In the genomic region with DNA sequence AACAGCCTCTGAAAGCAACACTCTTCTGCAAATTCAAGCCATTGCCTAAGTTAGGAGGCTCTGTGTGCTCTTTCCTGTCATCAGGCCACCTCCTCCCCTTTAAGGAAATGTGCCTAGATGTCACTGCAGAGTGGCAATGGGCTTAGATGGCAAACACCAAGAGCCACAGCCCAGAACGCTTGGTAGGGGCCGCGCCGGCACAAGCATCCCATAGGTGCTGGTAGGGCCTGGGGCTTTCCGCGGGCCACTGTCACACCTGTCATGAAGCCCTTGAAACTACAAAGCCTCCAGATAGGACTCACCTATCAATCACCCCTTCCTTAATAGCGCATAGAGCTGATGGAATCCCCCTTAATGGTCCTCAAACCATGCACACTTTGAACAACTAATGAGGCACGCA, we compare ENCODE assay signal across 1 cellular context.
TF ChIP-seq lines count a peak whose summit lies in the region.

No MANE protein-coding gene starts in this region.

TF ChIP-seq in neural cell, 6 proteins besides CTCF, POLR2A, EP300 and RAD21 (continued from another document):
- TF ChIP-seq, protein P1, sequence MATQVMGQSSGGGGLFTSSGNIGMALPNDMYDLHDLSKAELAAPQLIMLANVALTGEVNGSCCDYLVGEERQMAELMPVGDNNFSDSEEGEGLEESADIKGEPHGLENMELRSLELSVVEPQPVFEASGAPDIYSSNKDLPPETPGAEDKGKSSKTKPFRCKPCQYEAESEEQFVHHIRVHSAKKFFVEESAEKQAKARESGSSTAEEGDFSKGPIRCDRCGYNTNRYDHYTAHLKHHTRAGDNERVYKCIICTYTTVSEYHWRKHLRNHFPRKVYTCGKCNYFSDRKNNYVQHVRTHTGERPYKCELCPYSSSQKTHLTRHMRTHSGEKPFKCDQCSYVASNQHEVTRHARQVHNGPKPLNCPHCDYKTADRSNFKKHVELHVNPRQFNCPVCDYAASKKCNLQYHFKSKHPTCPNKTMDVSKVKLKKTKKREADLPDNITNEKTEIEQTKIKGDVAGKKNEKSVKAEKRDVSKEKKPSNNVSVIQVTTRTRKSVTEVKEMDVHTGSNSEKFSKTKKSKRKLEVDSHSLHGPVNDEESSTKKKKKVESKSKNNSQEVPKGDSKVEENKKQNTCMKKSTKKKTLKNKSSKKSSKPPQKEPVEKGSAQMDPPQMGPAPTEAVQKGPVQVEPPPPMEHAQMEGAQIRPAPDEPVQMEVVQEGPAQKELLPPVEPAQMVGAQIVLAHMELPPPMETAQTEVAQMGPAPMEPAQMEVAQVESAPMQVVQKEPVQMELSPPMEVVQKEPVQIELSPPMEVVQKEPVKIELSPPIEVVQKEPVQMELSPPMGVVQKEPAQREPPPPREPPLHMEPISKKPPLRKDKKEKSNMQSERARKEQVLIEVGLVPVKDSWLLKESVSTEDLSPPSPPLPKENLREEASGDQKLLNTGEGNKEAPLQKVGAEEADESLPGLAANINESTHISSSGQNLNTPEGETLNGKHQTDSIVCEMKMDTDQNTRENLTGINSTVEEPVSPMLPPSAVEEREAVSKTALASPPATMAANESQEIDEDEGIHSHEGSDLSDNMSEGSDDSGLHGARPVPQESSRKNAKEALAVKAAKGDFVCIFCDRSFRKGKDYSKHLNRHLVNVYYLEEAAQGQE (IDR thresholded peaks at IDR 0.05; ENCODE audit: borderline replicate concordance) = no peak
- TF ChIP-seq SMC3 (conservative IDR thresholded peaks at IDR 0.05; ENCODE audit: poor library complexity) (no peak), TAF1 (IDR thresholded peaks at IDR 0.05; ENCODE audit: low read depth) (no peak), POLR2AphosphoS5 (IDR thresholded peaks at IDR 0.05) (no peak)
